In genomic region chr3:98984024-98984423, GRCh38 we compare ENCODE assay signal across 24 cellular contexts.
A peak's percentile ranks its signal among the peaks of the same experiment; 100 is the strongest.
DNase-seq lines count a peak whose midpoint lies in the region; ATAC-seq, FAIRE-seq and TF ChIP-seq lines count a peak whose summit lies in the region.
"Had no signal": no experiment of that assay in that cellular context is flagged by ENCODE, and none has a peak within 500 bp of the region (broad histone marks: within the 10 kb centered on the region; RNA-seq: fewer than 3 reads in every experiment).

No MANE protein-coding gene starts in this region.

- H3K4me3 Mint-ChIP-seq in T-cell, result no peak overlapping the region
- H3K4me3 Mint-ChIP-seq: CD14-positive monocyte; CD8-positive, alpha-beta memory T cell had no signal

- H3K4me1 ChIP-seq in ACC112 (ENCODE audit: control insufficient read depth, insufficient read depth, low read length, unreplicated experiment) (peaks cover 62% of the 10 kb centered on the region), RWPE2 (ENCODE audit: insufficient read depth, poor library complexity, severe bottlenecking) (peaks cover 59% of the 10 kb centered on the region), body of pancreas (no peaks in the 10 kb centered on the region)
- H3K4me1 ChIP-seq: BE2C, Peyer's patch had no signal

- no peaks in the 10 kb centered on the region for H3K36me3 Mint-ChIP-seq in T-cell
- H3K36me3 Mint-ChIP-seq: CD14-positive monocyte; CD8-positive, alpha-beta memory T cell had no signal

- TF ChIP-seq CTCF in RWPE2 (IDR thresholded peaks at IDR 0.05; ENCODE audit: poor library complexity, severe bottlenecking) (no peak), kidney epithelial cell (IDR thresholded peaks at IDR 0.05; ENCODE audit: insufficient read depth, low read length, poor library complexity, severe bottlenecking) (no peak), body of pancreas (IDR thresholded peaks at IDR 0.05) (no peak)

- intact Hi-C loops in body of pancreas (cut with DNase I), result no loop called here

- ATAC-seq in RWPE2 (ENCODE audit: low read depth) (no peak), T-cell (replicated peaks in 1 of 4) (no peak), body of pancreas (no peak)
- ATAC-seq: Right ventricle myocardium inferior had no signal

- H3K27me3 Mint-ChIP-seq in T-cell, result peaks cover 0 to 14% of the 10 kb centered on the region in 2 donors

- WGBS in body of pancreas, 2 donors, result 84 to 87% methylated on average over 1 of the region's 1 CpG

- H3K36me3 ChIP-seq in ACC112 (ENCODE audit: insufficient read depth, low read length), result no peaks in the 10 kb centered on the region
- H3K36me3 ChIP-seq in RWPE2 (ENCODE audit: low read depth), result no peaks in the 10 kb centered on the region
- H3K36me3 ChIP-seq in kidney epithelial cell (ENCODE audit: control insufficient read depth, insufficient read depth, low read length), result no peaks in the 10 kb centered on the region
- no peaks in the 10 kb centered on the region for H3K36me3 ChIP-seq in MG63
- H3K36me3 ChIP-seq in body of pancreas (replicated peaks in 1 of 2; ENCODE audit: insufficient read depth in 1 of 2, low read depth in 2 of 2), result no peaks in the 10 kb centered on the region
- H3K36me3 ChIP-seq: BE2C, Peyer's patch, SJCRH30 had no signal

- DNase-seq in H54 (ENCODE audit: insufficient read length, low spot score) (no peak), RWPE2 (ENCODE audit: low spot score) (no peak), kidney epithelial cell (ENCODE audit: low read depth) (no peak), NCI-H1436 treated with DMSO at 0.1 percent for 48 hours (lab: John Stamatoyannopoulos, UW) (no peak), T-cell (no peak), MG63 (no peak), body of pancreas (no peak)
- DNase-seq: BE2C; CD8-positive, alpha-beta memory T cell; DMS79 treated with DMSO at 0.1 percent for 48 hours; GF-D8; KBM-7; NCI-H1694; NCI-H2029 treated with DMSO at 0.1 percent for 48 hours; NCI-H2227 treated with DMSO at 0.1 percent for 48 hours; NCI-H526 treated with DMSO at 0.1 percent for 48 hours; Peyer's patch; SJCRH30 had no signal

- H2AFZ ChIP-seq in ACC112 (ENCODE audit: low read length, unreplicated experiment), result no peak overlapping the region

- no peak overlapping the region for H3K27ac Mint-ChIP-seq in T-cell
- H3K27ac Mint-ChIP-seq: CD14-positive monocyte; CD8-positive, alpha-beta memory T cell had no signal

- no peaks in the 10 kb centered on the region for H3K4me1 Mint-ChIP-seq in T-cell
- H3K4me1 Mint-ChIP-seq: CD14-positive monocyte; CD8-positive, alpha-beta memory T cell had no signal

- POLR2A ChIA-PET in T-cell (lab: Charles Lee), result no interaction called here

- TF ChIP-seq POLR2A in H54 (IDR thresholded peaks at IDR 0.05; ENCODE audit: low read depth, low read length), result no peak
- no peak for TF ChIP-seq POLR2A in body of pancreas (IDR thresholded peaks at IDR 0.05)

- H3K79me2 ChIP-seq in ACC112 (ENCODE audit: control insufficient read depth, insufficient read depth, low read length, unreplicated experiment), result peaks cover 61% of the 10 kb centered on the region

- H3K27ac ChIP-seq in ACC112 (ENCODE audit: low read depth, low read length) (peak overlapping the region; percentile 92), RWPE2 (ENCODE audit: poor library complexity, severe bottlenecking) (peak overlapping the region; percentile 99), body of pancreas (no peak overlapping the region)
- H3K27ac ChIP-seq: Peyer's patch, SJCRH30 had no signal

- CTCF ChIA-PET in T-cell (lab: Charles Lee), result no interaction called here

- H3K27me3 ChIP-seq in ACC112 (ENCODE audit: insufficient read depth, low read length) (no peaks in the 10 kb centered on the region), RWPE2 (ENCODE audit: insufficient read depth, poor library complexity, severe bottlenecking) (no peaks in the 10 kb centered on the region), kidney epithelial cell (ENCODE audit: control insufficient read depth, insufficient read depth, low read length) (no peaks in the 10 kb centered on the region), MG63 (no peaks in the 10 kb centered on the region), body of pancreas (no peaks in the 10 kb centered on the region)
- H3K27me3 ChIP-seq: BE2C, Peyer's patch, SJCRH30 had no signal

- FAIRE-seq in H54 (lab: Jason Lieb, UNC), result peak; percentile 89
- FAIRE-seq: GM12891, H1, HTR-8/SVneo had no signal

- H3K9me3 ChIP-seq in RWPE2 (ENCODE audit: severe bottlenecking) (no peaks in the 10 kb centered on the region), MG63 (no peaks in the 10 kb centered on the region; the same call in 1 of the 2 replicates), body of pancreas (no peaks in the 10 kb centered on the region)
- H3K9me3 ChIP-seq: BE2C, Peyer's patch, SJCRH30 had no signal

- H3K4me3 ChIP-seq in ACC112 (ENCODE audit: low read depth, low read length) (peak overlapping the region; percentile 82), RWPE2 (ENCODE audit: severe bottlenecking) (no peak overlapping the region), kidney epithelial cell (ENCODE audit: low read depth, low read length) (peak overlapping the region; percentile 53), MG63 (no peak overlapping the region), body of pancreas (no peak overlapping the region)
- H3K4me3 ChIP-seq: Peyer's patch, SJCRH30 had no signal

- no peaks in the 10 kb centered on the region for H3K9me3 Mint-ChIP-seq in T-cell
- H3K9me3 Mint-ChIP-seq: CD14-positive monocyte; CD8-positive, alpha-beta memory T cell had no signal

Comparison
In these comparisons a context has a peak if more than half of its experiments do, and no peak if none do; other contexts are left out.
1. H3K27ac ChIP-seq: peak in ACC112 (single experiment) and RWPE2 (single experiment); none in body of pancreas (0 of 4).
2. H3K4me3 ChIP-seq: peak in ACC112 (single experiment) and kidney epithelial cell (single experiment); none in RWPE2 (single experiment), MG63 (single experiment) and body of pancreas (0 of 2).